31 cellular contexts compared by ENCODE assay signal in the genomic region with DNA sequence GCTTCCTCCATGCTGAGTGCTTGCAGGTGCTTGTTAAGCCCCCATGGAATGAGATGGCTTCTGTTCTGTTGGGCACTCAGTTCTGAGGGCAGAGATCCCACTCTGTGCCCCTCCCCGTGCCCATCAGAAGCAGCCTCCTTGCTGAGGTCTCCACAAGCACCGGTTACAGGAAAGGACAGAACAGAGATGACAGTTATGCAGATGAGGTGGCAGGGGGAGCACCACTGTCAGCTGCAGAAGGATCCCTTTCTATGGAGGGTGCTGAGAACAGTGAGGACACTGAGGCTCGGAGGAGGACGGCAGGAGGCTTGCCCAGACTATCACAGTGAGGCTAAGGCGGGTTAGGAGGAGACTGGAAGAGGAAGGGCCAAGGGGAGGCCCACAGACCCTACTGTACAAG. TPM values are rescaled to one million over a fixed set of nuclear protein-coding genes. Genes with fewer than 3 reads are reported as not detected.
A peak's percentile ranks its signal among the peaks of the same experiment; 100 is the strongest.
DNase-seq lines count a peak whose midpoint lies in the region; ATAC-seq lines count a peak whose summit lies in the region.
"Had no signal": no experiment of that assay in that cellular context is flagged by ENCODE, and none has a peak within 500 bp of the region (broad histone marks: within the 10 kb centered on the region; RNA-seq: fewer than 3 reads in every experiment).

No MANE protein-coding gene starts in this region.

- no peak overlapping the region for H3K4me3 Mint-ChIP-seq in activated CD4-positive, alpha-beta T cell treated with anti-CD3 and anti-CD28 coated beads for 36 hours
- H3K4me3 Mint-ChIP-seq in T-helper 17 cell: no peak overlapping the region
- H3K4me3 Mint-ChIP-seq in stimulated activated effector memory CD8-positive, alpha-beta T cell treated with anti-CD3 and anti-CD28 coated beads, Interleukin-12 subunit alpha, Interleukin-12 subunit beta, amount 100 ng/mL, for 72 hours: no peak overlapping the region
- H3K4me3 Mint-ChIP-seq: CD14-positive monocyte; effector memory CD8-positive, alpha-beta T cell; HFFc6; nephron; stimulated activated memory B cell treated with anti-CD40 and anti-IgM and Interleukin-4, amounts not matched to agents 10 μg/mL and 1 μg/mL and 100 μg/mL, for 72 hours had no signal

- ATAC-seq in activated CD4-positive, alpha-beta T cell treated with anti-CD3 and anti-CD28 coated beads for 36 hours: peak; percentile 83
- ATAC-seq in T-helper 17 cell: no peak
- peak; percentile 55 for ATAC-seq in stimulated activated effector memory CD8-positive, alpha-beta T cell treated with anti-CD3 and anti-CD28 coated beads, Interleukin-12 subunit alpha, Interleukin-12 subunit beta, amount 100 ng/mL, for 72 hours
- ATAC-seq: effector memory CD8-positive, alpha-beta T cell; left cardiac atrium; mucosa of descending colon; stimulated activated memory B cell treated with anti-CD40 and anti-IgM and Interleukin-4, amounts not matched to agents 10 μg/mL and 1 μg/mL and 100 μg/mL, for 72 hours had no signal

- POLR2A ChIA-PET in activated CD4-positive, alpha-beta T cell treated with anti-CD3 and anti-CD28 coated beads for 36 hours (lab: Charles Lee): no interaction called here

- CTCF ChIA-PET in activated CD4-positive, alpha-beta T cell treated with anti-CD3 and anti-CD28 coated beads for 36 hours (lab: Charles Lee): interaction anchor here (0.6 kb wide), 1 partner anchor 53 kb away, joined by 3 read pairs; no protein-coding TSS in a partner anchor

- no peaks in the 10 kb centered on the region for H3K36me3 Mint-ChIP-seq in activated CD4-positive, alpha-beta T cell treated with anti-CD3 and anti-CD28 coated beads for 36 hours (ENCODE audit: low read depth)
- H3K36me3 Mint-ChIP-seq in T-helper 17 cell (ENCODE audit: low read depth): no peaks in the 10 kb centered on the region
- H3K36me3 Mint-ChIP-seq in stimulated activated effector memory CD8-positive, alpha-beta T cell treated with anti-CD3 and anti-CD28 coated beads, Interleukin-12 subunit alpha, Interleukin-12 subunit beta, amount 100 ng/mL, for 72 hours: no peaks in the 10 kb centered on the region
- H3K36me3 Mint-ChIP-seq: CD14-positive monocyte; immature natural killer cell; stimulated activated memory B cell treated with anti-CD40 and anti-IgM and Interleukin-4, amounts not matched to agents 10 μg/mL and 1 μg/mL and 100 μg/mL, for 72 hours had no signal

- peak; percentile 44 for DNase-seq in activated CD4-positive, alpha-beta T cell treated with anti-CD3 and anti-CD28 coated beads for 36 hours
- DNase-seq in activated CD4-positive, alpha-beta T cell treated with anti-CD3 and anti-CD28 coated beads, Interleukin-2, amount 50 U/mL, for 1 hour: no peak
- DNase-seq in stimulated activated CD4-positive, alpha-beta T cell treated with anti-CD3 and anti-CD28 coated beads, Interleukin-15, amount 100 ng/mL, for 24 hours: peak; percentile 12
- no peak for DNase-seq in stimulated activated CD4-positive, alpha-beta T cell treated with anti-CD3 and anti-CD28 coated beads, Interleukin-4, amount 100 ng/mL, for 4 hours
- DNase-seq in T-helper 17 cell (no peak), D341Med (ENCODE audit: low spot score) (no peak)
- no peak for DNase-seq in stimulated activated effector memory CD8-positive, alpha-beta T cell treated with anti-CD3 and anti-CD28 coated beads, Interleukin-12 subunit alpha, Interleukin-12 subunit beta, amount 100 ng/mL, for 72 hours (ENCODE audit: low spot score in 2 of 2)
- DNase-seq in stimulated activated naive CD4-positive, alpha-beta T cell treated with Interleukin-2 at 50 U/mL for 16 hours (lab: John Stamatoyannopoulos, UW): no peak
- DNase-seq: 8988T; activated CD4-positive, alpha-beta T cell treated with anti-CD3 and anti-CD28 coated beads for 1 hour; activated CD8-positive, alpha-beta memory T cell treated with anti-CD3 and anti-CD28 coated beads, Interleukin-2, amount 50 U/mL, for 4 hours; Calu3; caudate nucleus; effector memory CD8-positive, alpha-beta T cell; GOT3; HFFc6; immature natural killer cell; left cardiac atrium; mucosa of descending colon; NCI-H1105; NCI-H1930; NCI-H2171 treated with DMSO at 0.1 percent for 48 hours; NCI-H510A treated with DMSO at 0.1 percent for 48 hours; PC-3 had no signal

- peak overlapping the region; percentile 51 for H3K27ac Mint-ChIP-seq in activated CD4-positive, alpha-beta T cell treated with anti-CD3 and anti-CD28 coated beads for 36 hours
- peak overlapping the region; percentile 60 for H3K27ac Mint-ChIP-seq in T-helper 17 cell
- peak overlapping the region; percentile 35 for H3K27ac Mint-ChIP-seq in stimulated activated effector memory CD8-positive, alpha-beta T cell treated with anti-CD3 and anti-CD28 coated beads, Interleukin-12 subunit alpha, Interleukin-12 subunit beta, amount 100 ng/mL, for 72 hours
- H3K27ac Mint-ChIP-seq: CD14-positive monocyte; HFFc6; nephron; stimulated activated memory B cell treated with anti-CD40 and anti-IgM and Interleukin-4, amounts not matched to agents 10 μg/mL and 1 μg/mL and 100 μg/mL, for 72 hours had no signal

- H3K9me3 ChIP-seq in T-helper 17 cell (ENCODE audit: control insufficient read depth, low read length, poor library complexity, severe bottlenecking): no peaks in the 10 kb centered on the region
- H3K9me3 ChIP-seq: mucosa of descending colon, thoracic aorta had no signal

- no peaks in the 10 kb centered on the region for H3K9me3 Mint-ChIP-seq in activated CD4-positive, alpha-beta T cell treated with anti-CD3 and anti-CD28 coated beads for 36 hours (ENCODE audit: low read depth)
- no peaks in the 10 kb centered on the region for H3K9me3 Mint-ChIP-seq in stimulated activated effector memory CD8-positive, alpha-beta T cell treated with anti-CD3 and anti-CD28 coated beads, Interleukin-12 subunit alpha, Interleukin-12 subunit beta, amount 100 ng/mL, for 72 hours
- H3K9me3 Mint-ChIP-seq: effector memory CD8-positive, alpha-beta T cell; HFFc6; immature natural killer cell; nephron; stimulated activated memory B cell treated with anti-CD40 and anti-IgM and Interleukin-4, amounts not matched to agents 10 μg/mL and 1 μg/mL and 100 μg/mL, for 72 hours had no signal

- intact Hi-C loops in activated CD4-positive, alpha-beta T cell treated with anti-CD3 and anti-CD28 coated beads for 36 hours (cut with DNase I, micrococcal nuclease): no loop called here

- peaks cover 13% of the 10 kb centered on the region for H3K4me1 Mint-ChIP-seq in activated CD4-positive, alpha-beta T cell treated with anti-CD3 and anti-CD28 coated beads for 36 hours
- H3K4me1 Mint-ChIP-seq in T-helper 17 cell: peaks cover 9% of the 10 kb centered on the region
- H3K4me1 Mint-ChIP-seq in stimulated activated effector memory CD8-positive, alpha-beta T cell treated with anti-CD3 and anti-CD28 coated beads, Interleukin-12 subunit alpha, Interleukin-12 subunit beta, amount 100 ng/mL, for 72 hours: peaks cover 60% of the 10 kb centered on the region
- H3K4me1 Mint-ChIP-seq: stimulated activated memory B cell treated with anti-CD40 and anti-IgM and Interleukin-4, amounts not matched to agents 10 μg/mL and 1 μg/mL and 100 μg/mL, for 72 hours had no signal

- no peaks in the 10 kb centered on the region for H3K27me3 Mint-ChIP-seq in activated CD4-positive, alpha-beta T cell treated with anti-CD3 and anti-CD28 coated beads for 36 hours
- peaks cover 9% of the 10 kb centered on the region for H3K27me3 Mint-ChIP-seq in T-helper 17 cell
- H3K27me3 Mint-ChIP-seq: effector memory CD8-positive, alpha-beta T cell had no signal

RNA-seq across cellular contexts. Expression of gene CACNA2D2, which starts 12.4 kb away (rescaled TPM):
- 1 to 10 TPM; 1.1 to 1.5 TPM for total RNA-seq in activated CD4-positive, alpha-beta T cell treated with anti-CD3 and anti-CD28 coated beads for 36 hours
- total RNA-seq in T-helper 17 cell: 1 to 10 TPM; 2.2 to 3.5 TPM
- total RNA-seq: Daoy, epithelial cell of proximal tubule, glomerular endothelial cell had no signal

Comparison
In these comparisons a context has a peak if more than half of its experiments do, and no peak if none do; other contexts are left out.
1. DNase-seq: peak in activated CD4-positive, alpha-beta T cell treated with anti-CD3 and anti-CD28 coated beads for 36 hours (single experiment) and stimulated activated CD4-positive, alpha-beta T cell treated with anti-CD3 and anti-CD28 coated beads, Interleukin-15, amount 100 ng/mL, for 24 hours (single experiment); none in activated CD4-positive, alpha-beta T cell treated with anti-CD3 and anti-CD28 coated beads, Interleukin-2, amount 50 U/mL, for 1 hour (single experiment), stimulated activated CD4-positive, alpha-beta T cell treated with anti-CD3 and anti-CD28 coated beads, Interleukin-4, amount 100 ng/mL, for 4 hours (0 of 2), T-helper 17 cell (0 of 3), stimulated activated effector memory CD8-positive, alpha-beta T cell treated with anti-CD3 and anti-CD28 coated beads, Interleukin-12 subunit alpha, Interleukin-12 subunit beta, amount 100 ng/mL, for 72 hours (0 of 2), stimulated activated naive CD4-positive, alpha-beta T cell treated with Interleukin-2 at 50 U/mL for 16 hours (single experiment) and D341Med (single experiment).
2. Peak in every context shown above with its lines, with median percentiles within 50 percentile points of each other: H3K27ac Mint-ChIP-seq.